ENCODE assay signal across 20 cellular contexts in genomic region chr16:76222087-76222486, GRCh38. TPM values are rescaled to one million over a fixed set of nuclear protein-coding genes. Genes with fewer than 3 reads are reported as not detected.
DNase-seq lines count a peak whose midpoint lies in the region; ATAC-seq and TF ChIP-seq lines count a peak whose summit lies in the region.
"Had no signal": no experiment of that assay in that cellular context is flagged by ENCODE, and none has a peak within 500 bp of the region (broad histone marks: within the 10 kb centered on the region; RNA-seq: fewer than 3 reads in every experiment).

No MANE protein-coding gene starts in this region.

- H3K4me1 ChIP-seq in Caco-2 (peaks cover 24% of the 10 kb centered on the region), mesendoderm (ENCODE audit: control insufficient read depth, low read depth, low read length) (peaks cover 14% of the 10 kb centered on the region)
- H3K4me1 ChIP-seq: HAP-1 had no signal

- H2BK5ac ChIP-seq in mesendoderm (ENCODE audit: low read length) = peak overlapping the region; percentile 77

- H3K4me3 Mint-ChIP-seq in Caco-2 (ENCODE audit: unreplicated experiment) = peak overlapping the region; percentile 21
- H3K4me3 Mint-ChIP-seq: CD8-positive, alpha-beta memory T cell; T-helper 1 cell treated with Interleukin-12 subunit alpha and Interleukin-12 subunit beta and Interleukin-4 antibody, amounts not matched to agents 30 μg/mL and 1 μg/mL, for 36 hours had no signal

- peak overlapping the region; percentile 45 for H2BK120ac ChIP-seq in mesendoderm (ENCODE audit: low read depth, low read length)

- POLR2A ChIA-PET in Caco-2 (lab: Charles Lee) = interaction anchor here (0.7 kb wide), 1 partner anchor 21 kb away, joined by 5 read pairs; no protein-coding TSS in a partner anchor

- no peak for TF ChIP-seq CTCF in Caco-2 (IDR thresholded peaks at IDR 0.05; ENCODE audit: insufficient read depth in 1 of 2, low read depth in 1 of 2, low read length in 1 of 2, severe bottlenecking in 1 of 2, unreplicated experiment in 1 of 2)
- TF ChIP-seq CTCF in fibroblast of mammary gland (conservative IDR thresholded peaks at IDR 0.05; ENCODE audit: control insufficient read depth, insufficient read depth, low read depth, low read length) = no peak

- H3K4ac ChIP-seq in mesendoderm (ENCODE audit: low read depth, low read length) = no peak overlapping the region

- no peak overlapping the region for H3K4me2 ChIP-seq in mesendoderm (ENCODE audit: low read length)

- no peaks in the 10 kb centered on the region for H3K9me3 Mint-ChIP-seq in Caco-2 (ENCODE audit: unreplicated experiment)
- H3K9me3 Mint-ChIP-seq: T-helper 1 cell treated with Interleukin-12 subunit alpha and Interleukin-12 subunit beta and Interleukin-4 antibody, amounts not matched to agents 30 μg/mL and 1 μg/mL, for 36 hours had no signal

- no peaks in the 10 kb centered on the region for H3K79me2 ChIP-seq in mesendoderm (ENCODE audit: control insufficient read depth, insufficient read depth, low read length)

- no peaks in the 10 kb centered on the region for H3K9me3 ChIP-seq in Caco-2
- H3K9me3 ChIP-seq: HAP-1 had no signal

- no peaks in the 10 kb centered on the region for H3K27me3 Mint-ChIP-seq in Caco-2 (ENCODE audit: insufficient read depth, unreplicated experiment)
- H3K27me3 Mint-ChIP-seq: CD8-positive, alpha-beta memory T cell had no signal

- no peak overlapping the region for H2BK15ac ChIP-seq in mesendoderm (replicated peaks; ENCODE audit: low read depth)

- H3K9ac ChIP-seq in mesendoderm (ENCODE audit: low read length) = no peak overlapping the region
- H3K9ac ChIP-seq: GM23248 had no signal

- H4K5ac ChIP-seq in mesendoderm (ENCODE audit: low read length) = no peak overlapping the region

- H3K4me3 ChIP-seq in Caco-2 (ENCODE audit: low read depth, low read length) (no peak overlapping the region), fibroblast of mammary gland (ENCODE audit: control insufficient read depth, low read depth, low read length) (no peak overlapping the region), mesendoderm (ENCODE audit: low read length) (no peak overlapping the region)
- H3K4me3 ChIP-seq: GM23248, HAP-1 had no signal

- no peaks in the 10 kb centered on the region for H3K79me1 ChIP-seq in mesendoderm (ENCODE audit: low read length)

- H3K27ac ChIP-seq in mesendoderm (ENCODE audit: low read depth, low read length) = no peak overlapping the region
- H3K27ac ChIP-seq: GM23248 had no signal

- CTCF ChIA-PET in Caco-2 (lab: Charles Lee) = interaction anchor here (0.6 kb wide), 1 partner anchor 416 kb away, joined by 3 read pairs; no protein-coding TSS in a partner anchor

- H3K27me3 ChIP-seq in Caco-2 (replicated peaks; ENCODE audit: control insufficient read depth, insufficient read depth, low read length) (no peaks in the 10 kb centered on the region), mesendoderm (ENCODE audit: insufficient read depth, low read length, poor library complexity) (peaks cover 2% of the 10 kb centered on the region)

- H3K4me1 Mint-ChIP-seq in Caco-2 (ENCODE audit: low read depth, unreplicated experiment) = peaks cover 17% of the 10 kb centered on the region
- H3K4me1 Mint-ChIP-seq: CD8-positive, alpha-beta memory T cell had no signal

- WGBS in mesendoderm (ENCODE audit: extremely low coverage, insufficient coverage, low lambda C conversion rate) = no CpG with 5 or more reads among the region's 3 CpGs

- peak overlapping the region; percentile 84 for H3K18ac ChIP-seq in mesendoderm (ENCODE audit: low read length)

- ATAC-seq in HG03175 (IDR thresholded peaks at IDR 0.05; ENCODE audit: unreplicated experiment) = no peak

- DNase-seq in Caco-2 = peak; percentile 41 to 62
- DNase-seq in LHCN-M2 (ENCODE audit: low read depth) = peak; percentile 12
- DNase-seq in fibroblast of mammary gland (ENCODE audit: low read depth) = peak; percentile 28
- DNase-seq in mesendoderm = peak; percentile 45
- DNase-seq in DMS153 (lab: John Stamatoyannopoulos, UW) = no peak
- DNase-seq in cardiac septum (ENCODE audit: low spot score) = no peak
- DNase-seq in NCI-H69 (lab: John Stamatoyannopoulos, UW) = no peak
- DNase-seq: ACHN; C1 segment of cervical spinal cord; CD8-positive, alpha-beta memory T cell; GF-D8; GM23248; KBM-7; NCI-H2029; NCI-H2171; NK-92 treated with Interleukin-12 subunit alpha and Interleukin-12 subunit beta, amount 100 ng/mL, for 24 hours; Right ventricle myocardium superior had no signal

- no peak overlapping the region for H4K8ac ChIP-seq in mesendoderm (ENCODE audit: low read depth, low read length)

- intact Hi-C loops in Caco-2 (cut with micrococcal nuclease; ENCODE audit: unreplicated experiment) (loop anchor here (1.0 to 2.0 kb wide), 2 partner anchors 27 to 84 kb away; no protein-coding TSS in a partner anchor), cardiac septum (cut with DNase I) (no loop called here)

- H3K23ac ChIP-seq in mesendoderm (ENCODE audit: low read length) = no peak overlapping the region

- H3K56ac ChIP-seq in mesendoderm (ENCODE audit: low read length) = peak overlapping the region; percentile 72

- BruUV-seq in Caco-2 (replicated peaks; lab: Mats Ljungman, UMichigan) = no TSS peak

- peak overlapping the region; percentile 26 for H3K27ac Mint-ChIP-seq in Caco-2 (ENCODE audit: unreplicated experiment)
- H3K27ac Mint-ChIP-seq: CD8-positive, alpha-beta memory T cell; T-helper 1 cell treated with Interleukin-12 subunit alpha and Interleukin-12 subunit beta and Interleukin-4 antibody, amounts not matched to agents 30 μg/mL and 1 μg/mL, for 36 hours had no signal

- no peak overlapping the region for H2AK5ac ChIP-seq in mesendoderm (ENCODE audit: low read length)

- H3K36me3 ChIP-seq in Caco-2 (ENCODE audit: control insufficient read depth, insufficient read depth, low read length) = no peaks in the 10 kb centered on the region
- H3K36me3 ChIP-seq in mesendoderm (ENCODE audit: control insufficient read depth, insufficient read depth, low read length) = no peaks in the 10 kb centered on the region
- H3K36me3 ChIP-seq: HAP-1 had no signal

- H3K36me3 Mint-ChIP-seq in Caco-2 (ENCODE audit: insufficient read depth, unreplicated experiment) = no peaks in the 10 kb centered on the region
- H3K36me3 Mint-ChIP-seq: CD8-positive, alpha-beta memory T cell had no signal

RNA-seq across cellular contexts. Expression of gene CNTNAP4, which starts 55.1 kb away (rescaled TPM):
- total RNA-seq in Caco-2 (2022) (not detected in 2 replicates), LHCN-M2 (2014; rRNA removed) (0.06 TPM in 1 of 2 replicates, not detected in the other), cardiac septum (not detected)
- not detected for polyA plus RNA-seq in LHCN-M2 (2012)
- 0.04 TPM for polyA plus RNA-seq in mesendoderm (2013, experiment 1 of 2)
- 0.04 TPM for polyA plus RNA-seq in mesendoderm (2013, experiment 2 of 2)
- total RNA-seq: CD8-positive, alpha-beta memory T cell; GM23248; Right ventricle myocardium superior had no signal
- polyA plus RNA-seq: CD8-positive, alpha-beta memory T cell; GM23248 had no signal

Comparison
In these comparisons a context has a peak if more than half of its experiments do, and no peak if none do; other contexts are left out.
1. DNase-seq: peak in Caco-2 (2 of 2), LHCN-M2 (single experiment), fibroblast of mammary gland (single experiment) and mesendoderm (single experiment); none in DMS153 (single experiment), cardiac septum (single experiment) and NCI-H69 (single experiment).